2 cellular contexts compared by ENCODE assay signal in genomic region chr4:114867291-114867690, GRCh38.
TF ChIP-seq lines count a peak whose summit lies in the region.

No MANE protein-coding gene starts in this region.

TF ChIP-seq in GM23338, 12 proteins besides CTCF, POLR2A, EP300 and RAD21 (continued from another document):
- no peak for TF ChIP-seq ETS1 (IDR thresholded peaks at IDR 0.05)
- TF ChIP-seq ZNF462 (CRISPR knock-in tag; IDR thresholded peaks at IDR 0.05): no peak
- TF ChIP-seq ZNF331 (CRISPR knock-in tag; IDR thresholded peaks at IDR 0.05; ENCODE audit: low read depth): no peak
- no peak for TF ChIP-seq POLR2AphosphoS5 (IDR thresholded peaks at IDR 0.05; ENCODE audit: low read depth)
- no peak for TF ChIP-seq CREB1 (CRISPR knock-in tag; IDR thresholded peaks at IDR 0.05; ENCODE audit: low read depth)
- no peak for TF ChIP-seq JUNB (IDR thresholded peaks at IDR 0.05; ENCODE audit: unreplicated experiment)
- no peak for TF ChIP-seq NANOG (IDR thresholded peaks at IDR 0.05; ENCODE audit: borderline replicate concordance)
- no peak for TF ChIP-seq EZH2 (IDR thresholded peaks at IDR 0.05; ENCODE audit: low read depth, unreplicated experiment)
- no peak for TF ChIP-seq ZNF114 (CRISPR knock-in tag; IDR thresholded peaks at IDR 0.05)

TF ChIP-seq in H1, 55 proteins besides CTCF, POLR2A, EP300 and RAD21 (continued from another document):
- no peak for TF ChIP-seq CBX8 (IDR thresholded peaks at IDR 0.05; ENCODE audit: borderline replicate concordance, low read depth, low read length)
- TF ChIP-seq GTF2F1 (IDR thresholded peaks at IDR 0.05; ENCODE audit: borderline replicate concordance, low read depth, low read length): no peak
- no peak for TF ChIP-seq POU5F1 (IDR thresholded peaks at IDR 0.05; ENCODE audit: low read depth, low read length)
- TF ChIP-seq CREB1 (IDR thresholded peaks at IDR 0.05): no peak
- no peak for TF ChIP-seq NANOG (IDR thresholded peaks at IDR 0.05; ENCODE audit: insufficient read depth, low read depth, low read length, poor library complexity, severe bottlenecking)
- no peak for TF ChIP-seq EZH2 (IDR thresholded peaks at IDR 0.05; ENCODE audit: low read depth, low read length, severe bottlenecking)
- no peak for TF ChIP-seq RBBP5 (IDR thresholded peaks at IDR 0.05; ENCODE audit: borderline replicate concordance, low read depth, low read length)
